8 cellular contexts compared by ENCODE assay signal in the genomic region with DNA sequence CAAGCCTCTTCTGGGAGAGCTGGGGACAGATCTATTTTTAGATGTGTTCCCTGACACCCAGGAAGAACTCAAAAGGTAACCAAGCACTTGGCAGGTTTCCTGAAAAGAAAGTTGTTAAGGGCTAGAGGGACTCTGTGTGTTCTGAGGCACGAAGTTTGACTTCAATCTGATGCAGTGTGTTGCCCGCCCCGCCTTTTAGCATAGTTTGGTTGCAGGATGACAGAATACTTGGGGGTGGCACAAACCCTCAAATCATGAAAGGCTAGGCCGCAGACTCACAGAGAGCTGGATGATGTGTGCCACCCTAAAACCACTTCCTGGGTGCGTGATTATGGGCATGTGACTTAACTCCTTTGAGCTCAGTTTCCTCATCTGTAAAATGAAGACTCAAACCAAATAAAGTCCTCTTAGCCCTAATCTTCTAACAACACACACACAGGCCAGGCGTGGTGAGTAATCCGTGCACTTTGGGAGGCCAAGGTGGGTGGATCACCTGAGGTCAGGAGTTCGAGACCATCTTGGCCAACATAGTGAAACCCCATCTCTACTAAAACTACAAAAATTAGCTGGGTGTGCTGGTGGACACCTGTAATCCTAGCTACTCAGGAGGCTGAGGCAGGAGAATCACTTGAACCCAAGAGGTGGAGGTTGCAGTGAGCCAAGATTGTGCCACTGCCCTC. TPM values are rescaled to one million over a fixed set of nuclear protein-coding genes. Genes with fewer than 3 reads are reported as not detected.
DNase-seq lines count a peak whose midpoint lies in the region; ATAC-seq and TF ChIP-seq lines count a peak whose summit lies in the region.

No MANE protein-coding gene starts in this region.

- DNase-seq in T-helper 22 cell (ENCODE audit: low read depth) (peak; percentile 81), testis (peak; percentile 39), colonic mucosa (no peak)
- peak; percentile 84 for DNase-seq in activated naive CD4-positive, alpha-beta T cell treated with Interleukin-2 at 50 U/mL for 16 hours

- no peak overlapping the region for H3K9ac ChIP-seq in parathyroid adenoma
- H3K9ac ChIP-seq in colonic mucosa (ENCODE audit: low read depth in 2 of 2, low read length in 2 of 2), result no peak overlapping the region

- peak overlapping the region; percentile 34 for H3K4me2 ChIP-seq in parathyroid adenoma (ENCODE audit: low read length)

- WGBS in testis, 2 donors, result 75 to 83% methylated on average over 8 of the region's 8 CpGs

- H3K4me3 ChIP-seq in parathyroid adenoma (ENCODE audit: low read depth, low read length), result no peak overlapping the region
- H3K4me3 ChIP-seq in testis, result no peak overlapping the region
- H3K4me3 ChIP-seq in colonic mucosa, result no peak overlapping the region

- TF ChIP-seq POLR2A in testis (IDR thresholded peaks at IDR 0.05), result no peak

- peak overlapping the region; percentile 65 for H2AFZ ChIP-seq in parathyroid adenoma

- H3K79me2 ChIP-seq in parathyroid adenoma, result no peaks in the 10 kb centered on the region

- H3K9me3 ChIP-seq in parathyroid adenoma (ENCODE audit: control insufficient read depth, low read length), result no peaks in the 10 kb centered on the region
- H3K9me3 ChIP-seq in testis, result no peaks in the 10 kb centered on the region
- H3K9me3 ChIP-seq in colonic mucosa, result no peaks in the 10 kb centered on the region

- H3K27ac ChIP-seq in parathyroid adenoma (peak overlapping the region; percentile 78), testis (peak overlapping the region; percentile 64 to 65), colonic mucosa (no peak overlapping the region)

- ATAC-seq in GM21390 (IDR thresholded peaks at IDR 0.05; ENCODE audit: unreplicated experiment) (no peak), HG02588 (IDR thresholded peaks at IDR 0.05; ENCODE audit: unreplicated experiment) (no peak), HG02970 (IDR thresholded peaks at IDR 0.05; ENCODE audit: low FRiP score, unreplicated experiment) (no peak)

- H3K4me1 ChIP-seq in parathyroid adenoma, result peaks cover 18% of the 10 kb centered on the region
- peaks cover 22% of the 10 kb centered on the region for H3K4me1 ChIP-seq in testis
- H3K4me1 ChIP-seq in colonic mucosa, result no peaks in the 10 kb centered on the region

- TF ChIP-seq CTCF in parathyroid adenoma (IDR thresholded peaks at IDR 0.05) (no peak), testis (IDR thresholded peaks at IDR 0.05) (no peak), colonic mucosa (IDR thresholded peaks at IDR 0.05) (no peak)

- no peaks in the 10 kb centered on the region for H3K36me3 ChIP-seq in parathyroid adenoma (ENCODE audit: control insufficient read depth, insufficient read depth, low read length)
- H3K36me3 ChIP-seq in testis (ENCODE audit: low read depth, missing control alignments), result no peaks in the 10 kb centered on the region
- no peaks in the 10 kb centered on the region for H3K36me3 ChIP-seq in colonic mucosa

- H3K27me3 ChIP-seq in parathyroid adenoma (ENCODE audit: control insufficient read depth, insufficient read depth, low read length) (no peaks in the 10 kb centered on the region), testis (no peaks in the 10 kb centered on the region), colonic mucosa (no peaks in the 10 kb centered on the region)

- intact Hi-C loops in testis (cut with DNase I; ENCODE audit: low total_unique reads), result no loop called here
- intact Hi-C loops in colonic mucosa (cut with DNase I), result no loop called here

RNA-seq across cellular contexts. Expression of a gene that starts 12.8 kb away (rescaled TPM):
- total RNA-seq in testis, result 100 to 1,000 TPM; 292 to 319 TPM
- 88.7 TPM for polyA plus RNA-seq in testis (ENCODE audit: insufficient read depth, low read depth, low replicate concordance)
- 10 to 100 TPM; 37.1 to 56.9 TPM for total RNA-seq in colonic mucosa

Comparison
In these comparisons a context has a peak if more than half of its experiments do, and no peak if none do; other contexts are left out.
1. RNA of a gene that starts 12.8 kb away (total RNA-seq): 292 to 319 TPM in testis; 37.1 to 56.9 TPM in colonic mucosa; every median in the first group is over 4 times any median in the second.